ENCODE assay signal across 1 cellular context in the genomic region with DNA sequence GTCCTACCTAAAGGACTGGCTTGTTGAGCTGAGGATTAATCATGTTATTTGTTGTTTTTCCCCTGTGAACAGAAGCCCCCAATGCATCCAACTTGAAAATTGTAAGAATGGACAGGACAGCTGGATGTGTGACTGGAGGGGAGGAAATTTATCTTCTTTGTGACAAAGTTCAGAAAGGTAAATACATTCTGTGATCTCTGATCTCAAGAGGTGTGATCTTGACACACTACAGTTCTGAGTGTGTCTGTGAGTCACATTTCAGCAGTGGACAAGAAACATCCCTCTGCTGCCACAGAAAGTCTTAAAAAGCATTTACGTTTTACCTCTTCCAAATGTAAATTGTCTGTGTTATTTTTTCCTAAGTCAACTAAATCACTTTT.
A peak's percentile ranks its signal among the peaks of the same experiment; 100 is the strongest.
TF ChIP-seq lines count a peak whose summit lies in the region.

No MANE protein-coding gene starts in this region.

TF ChIP-seq in HepG2, 621 proteins besides CTCF, POLR2A, EP300 and RAD21 (continued from another document and continues in another):
- TF ChIP-seq, protein P1, sequence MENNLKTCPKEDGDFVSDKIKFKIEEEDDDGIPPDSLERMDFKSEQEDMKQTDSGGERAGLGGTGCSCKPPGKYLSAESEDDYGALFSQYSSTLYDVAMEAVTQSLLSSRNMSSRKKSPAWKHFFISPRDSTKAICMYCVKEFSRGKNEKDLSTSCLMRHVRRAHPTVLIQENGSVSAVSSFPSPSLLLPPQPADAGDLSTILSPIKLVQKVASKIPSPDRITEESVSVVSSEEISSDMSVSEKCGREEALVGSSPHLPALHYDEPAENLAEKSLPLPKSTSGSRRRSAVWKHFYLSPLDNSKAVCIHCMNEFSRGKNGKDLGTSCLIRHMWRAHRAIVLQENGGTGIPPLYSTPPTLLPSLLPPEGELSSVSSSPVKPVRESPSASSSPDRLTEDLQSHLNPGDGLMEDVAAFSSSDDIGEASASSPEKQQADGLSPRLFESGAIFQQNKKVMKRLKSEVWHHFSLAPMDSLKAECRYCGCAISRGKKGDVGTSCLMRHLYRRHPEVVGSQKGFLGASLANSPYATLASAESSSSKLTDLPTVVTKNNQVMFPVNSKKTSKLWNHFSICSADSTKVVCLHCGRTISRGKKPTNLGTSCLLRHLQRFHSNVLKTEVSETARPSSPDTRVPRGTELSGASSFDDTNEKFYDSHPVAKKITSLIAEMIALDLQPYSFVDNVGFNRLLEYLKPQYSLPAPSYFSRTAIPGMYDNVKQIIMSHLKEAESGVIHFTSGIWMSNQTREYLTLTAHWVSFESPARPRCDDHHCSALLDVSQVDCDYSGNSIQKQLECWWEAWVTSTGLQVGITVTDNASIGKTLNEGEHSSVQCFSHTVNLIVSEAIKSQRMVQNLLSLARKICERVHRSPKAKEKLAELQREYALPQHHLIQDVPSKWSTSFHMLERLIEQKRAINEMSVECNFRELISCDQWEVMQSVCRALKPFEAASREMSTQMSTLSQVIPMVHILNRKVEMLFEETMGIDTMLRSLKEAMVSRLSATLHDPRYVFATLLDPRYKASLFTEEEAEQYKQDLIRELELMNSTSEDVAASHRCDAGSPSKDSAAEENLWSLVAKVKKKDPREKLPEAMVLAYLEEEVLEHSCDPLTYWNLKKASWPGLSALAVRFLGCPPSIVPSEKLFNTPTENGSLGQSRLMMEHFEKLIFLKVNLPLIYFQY (CRISPR knock-in tag; IDR thresholded peaks at IDR 0.05; ENCODE audit: borderline replicate concordance) = no peak
- 0 out of 2 replicates have a peak, but pooled peaks have one; percentile 23 for TF ChIP-seq TARDBP (CRISPR knock-in tag; IDR thresholded peaks at IDR 0.05)
- TF ChIP-seq CHCHD3 (CRISPR knock-in tag; IDR thresholded peaks at IDR 0.05) = no peak
- TF ChIP-seq NCOA2 (CRISPR knock-in tag; IDR thresholded peaks at IDR 0.05) = 0 out of 2 replicates have a peak, but pooled peaks have one; percentile 23
- 0 out of 2 replicates have a peak, but pooled peaks have one; percentile 32 for TF ChIP-seq ELF3 (CRISPR knock-in tag; IDR thresholded peaks at IDR 0.05)
- TF ChIP-seq ZMYM4 (CRISPR knock-in tag; IDR thresholded peaks at IDR 0.05) = 0 out of 2 replicates have a peak, but pooled peaks have one; percentile 18
- no peak for TF ChIP-seq GATA4 (IDR thresholded peaks at IDR 0.05; ENCODE audit: borderline replicate concordance, low read depth)
- TF ChIP-seq SP1 (IDR thresholded peaks at IDR 0.05) = no peak
- TF ChIP-seq SP1 (CRISPR knock-in tag; IDR thresholded peaks at IDR 0.05) = no peak
- TF ChIP-seq, protein P2, sequence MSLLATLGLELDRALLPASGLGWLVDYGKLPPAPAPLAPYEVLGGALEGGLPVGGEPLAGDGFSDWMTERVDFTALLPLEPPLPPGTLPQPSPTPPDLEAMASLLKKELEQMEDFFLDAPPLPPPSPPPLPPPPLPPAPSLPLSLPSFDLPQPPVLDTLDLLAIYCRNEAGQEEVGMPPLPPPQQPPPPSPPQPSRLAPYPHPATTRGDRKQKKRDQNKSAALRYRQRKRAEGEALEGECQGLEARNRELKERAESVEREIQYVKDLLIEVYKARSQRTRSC (CRISPR knock-in tag; IDR thresholded peaks at IDR 0.05; ENCODE audit: low read depth) = no peak
- peak; percentile 50; the same call in 1 of the 2 replicates for TF ChIP-seq ZNF878 (CRISPR knock-in tag; IDR thresholded peaks at IDR 0.05)
- TF ChIP-seq REL (CRISPR knock-in tag; conservative IDR thresholded peaks at IDR 0.05) = no peak
- TF ChIP-seq ZNF503 (CRISPR knock-in tag; IDR thresholded peaks at IDR 0.05) = no peak
- peak; percentile 37; the same call in 1 of the 2 replicates for TF ChIP-seq CCDC6 (CRISPR knock-in tag; IDR thresholded peaks at IDR 0.05)
- TF ChIP-seq FOXP4 (CRISPR knock-in tag; IDR thresholded peaks at IDR 0.05) = peak; percentile 73
- TF ChIP-seq CAMTA2 (CRISPR knock-in tag; IDR thresholded peaks at IDR 0.05; ENCODE audit: borderline replicate concordance) = no peak
- TF ChIP-seq ZNF557 (CRISPR knock-in tag; IDR thresholded peaks at IDR 0.05) = no peak
- TF ChIP-seq, protein P3, sequence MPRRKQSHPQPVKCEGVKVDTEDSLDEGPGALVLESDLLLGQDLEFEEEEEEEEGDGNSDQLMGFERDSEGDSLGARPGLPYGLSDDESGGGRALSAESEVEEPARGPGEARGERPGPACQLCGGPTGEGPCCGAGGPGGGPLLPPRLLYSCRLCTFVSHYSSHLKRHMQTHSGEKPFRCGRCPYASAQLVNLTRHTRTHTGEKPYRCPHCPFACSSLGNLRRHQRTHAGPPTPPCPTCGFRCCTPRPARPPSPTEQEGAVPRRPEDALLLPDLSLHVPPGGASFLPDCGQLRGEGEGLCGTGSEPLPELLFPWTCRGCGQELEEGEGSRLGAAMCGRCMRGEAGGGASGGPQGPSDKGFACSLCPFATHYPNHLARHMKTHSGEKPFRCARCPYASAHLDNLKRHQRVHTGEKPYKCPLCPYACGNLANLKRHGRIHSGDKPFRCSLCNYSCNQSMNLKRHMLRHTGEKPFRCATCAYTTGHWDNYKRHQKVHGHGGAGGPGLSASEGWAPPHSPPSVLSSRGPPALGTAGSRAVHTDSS (CRISPR knock-in tag; conservative IDR thresholded peaks at IDR 0.05) = no peak
- no peak for TF ChIP-seq RNF2 (conservative IDR thresholded peaks at IDR 0.05; ENCODE audit: low read depth)
- TF ChIP-seq, protein P4, sequence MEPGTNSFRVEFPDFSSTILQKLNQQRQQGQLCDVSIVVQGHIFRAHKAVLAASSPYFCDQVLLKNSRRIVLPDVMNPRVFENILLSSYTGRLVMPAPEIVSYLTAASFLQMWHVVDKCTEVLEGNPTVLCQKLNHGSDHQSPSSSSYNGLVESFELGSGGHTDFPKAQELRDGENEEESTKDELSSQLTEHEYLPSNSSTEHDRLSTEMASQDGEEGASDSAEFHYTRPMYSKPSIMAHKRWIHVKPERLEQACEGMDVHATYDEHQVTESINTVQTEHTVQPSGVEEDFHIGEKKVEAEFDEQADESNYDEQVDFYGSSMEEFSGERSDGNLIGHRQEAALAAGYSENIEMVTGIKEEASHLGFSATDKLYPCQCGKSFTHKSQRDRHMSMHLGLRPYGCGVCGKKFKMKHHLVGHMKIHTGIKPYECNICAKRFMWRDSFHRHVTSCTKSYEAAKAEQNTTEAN (CRISPR knock-in tag; conservative IDR thresholded peaks at IDR 0.05) = peak; percentile 81; the same call in 1 of the 2 replicates
- TF ChIP-seq, protein P5, sequence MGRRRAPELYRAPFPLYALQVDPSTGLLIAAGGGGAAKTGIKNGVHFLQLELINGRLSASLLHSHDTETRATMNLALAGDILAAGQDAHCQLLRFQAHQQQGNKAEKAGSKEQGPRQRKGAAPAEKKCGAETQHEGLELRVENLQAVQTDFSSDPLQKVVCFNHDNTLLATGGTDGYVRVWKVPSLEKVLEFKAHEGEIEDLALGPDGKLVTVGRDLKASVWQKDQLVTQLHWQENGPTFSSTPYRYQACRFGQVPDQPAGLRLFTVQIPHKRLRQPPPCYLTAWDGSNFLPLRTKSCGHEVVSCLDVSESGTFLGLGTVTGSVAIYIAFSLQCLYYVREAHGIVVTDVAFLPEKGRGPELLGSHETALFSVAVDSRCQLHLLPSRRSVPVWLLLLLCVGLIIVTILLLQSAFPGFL (CRISPR knock-in tag; IDR thresholded peaks at IDR 0.05) = no peak
- TF ChIP-seq ARID4A (CRISPR knock-in tag; IDR thresholded peaks at IDR 0.05; ENCODE audit: borderline replicate concordance) = no peak
- no peak for TF ChIP-seq ZNF879 (CRISPR knock-in tag; IDR thresholded peaks at IDR 0.05)
- no peak for TF ChIP-seq ZBTB21 (CRISPR knock-in tag; IDR thresholded peaks at IDR 0.05)
- no peak for TF ChIP-seq MEIS1 (CRISPR knock-in tag; IDR thresholded peaks at IDR 0.05; ENCODE audit: borderline replicate concordance)
- TF ChIP-seq HDAC1 (CRISPR knock-in tag; IDR thresholded peaks at IDR 0.05) = no peak
- no peak for TF ChIP-seq GFI1 (CRISPR knock-in tag; IDR thresholded peaks at IDR 0.05; ENCODE audit: borderline replicate concordance)
- no peak for TF ChIP-seq SOX6 (IDR thresholded peaks at IDR 0.05)
- TF ChIP-seq SOX6 (CRISPR knock-in tag; IDR thresholded peaks at IDR 0.05) = peak; percentile 58; the same call in 1 of the 2 replicates
- TF ChIP-seq SAP130 (CRISPR knock-in tag; IDR thresholded peaks at IDR 0.05; ENCODE audit: low read depth) = peak; percentile 59
- TF ChIP-seq NFAT5 (CRISPR knock-in tag; IDR thresholded peaks at IDR 0.05) = no peak
